29 cellular contexts compared by ENCODE assay signal in the genomic region with DNA sequence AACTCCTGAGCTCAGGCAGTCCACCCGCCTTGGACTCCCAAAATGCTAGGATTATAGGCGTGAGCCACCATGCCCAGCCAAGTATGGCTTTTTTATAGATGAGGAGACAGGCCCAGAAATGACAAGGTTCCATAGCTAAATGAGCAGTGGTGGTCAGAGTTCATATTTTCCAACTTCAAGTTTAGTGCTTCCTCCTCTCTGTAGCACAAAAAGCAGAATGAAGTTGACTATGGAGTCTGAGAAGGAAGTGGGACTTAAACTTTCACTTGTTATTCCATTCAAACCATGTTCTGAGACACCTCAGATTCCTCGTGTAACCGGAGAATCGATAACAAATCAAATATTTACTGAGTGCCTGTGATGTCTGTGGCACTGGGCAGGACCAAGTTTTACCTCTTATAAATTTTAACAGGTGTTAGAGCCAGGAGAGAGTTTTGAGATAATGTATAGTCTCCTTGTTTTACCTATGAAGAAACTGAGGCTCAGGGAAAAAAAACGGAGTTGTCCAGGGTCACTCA. TPM values are rescaled to one million over a fixed set of nuclear protein-coding genes. Genes with fewer than 3 reads are reported as not detected.
DNase-seq lines count a peak whose midpoint lies in the region; ATAC-seq and TF ChIP-seq lines count a peak whose summit lies in the region.
"Had no signal": no experiment of that assay in that cellular context is flagged by ENCODE, and none has a peak within 500 bp of the region (broad histone marks: within the 10 kb centered on the region; RNA-seq: fewer than 3 reads in every experiment).

No MANE protein-coding gene starts in this region.

- H3K4me3 ChIP-seq in body of pancreas = no peak overlapping the region
- peak overlapping the region in 1 of 2 donors; percentile 13 for H3K4me3 ChIP-seq in muscle layer of duodenum (ENCODE audit: low read depth in 1 of 2, low read length in 2 of 2)
- no peak overlapping the region for H3K4me3 ChIP-seq in gastroesophageal sphincter
- H3K4me3 ChIP-seq: adrenal gland, dorsolateral prefrontal cortex, hepatocyte, PC-9, prostate gland had no signal

- H3K27ac Mint-ChIP-seq in stimulated activated naive CD8-positive, alpha-beta T cell treated with anti-CD3 and anti-CD28 coated beads, Interleukin-15, Interleukin-2, amounts not matched to agents 100 ng/mL and 50 ng/mL, for 24 hours = peak overlapping the region; percentile 11
- peak overlapping the region in 1 of 2 donors; percentile 28 for H3K27ac Mint-ChIP-seq in stimulated activated naive CD8-positive, alpha-beta T cell treated with anti-CD3 and anti-CD28 coated beads, Interleukin-15, amount 100 ng/mL, for 72 hours
- H3K27ac Mint-ChIP-seq: activated CD8-positive, alpha-beta T cell treated with anti-CD3 and anti-CD28 coated beads for 36 hours; activated naive CD4-positive, alpha-beta T cell treated with anti-CD3 and anti-CD28 coated beads, Interleukin-2, amount 10 ng/mL, durations not matched to agents 7 days and 5 days; T-helper 1 cell treated with Interleukin-12 subunit alpha and Interleukin-12 subunit beta and Interleukin-4 antibody, amounts not matched to agents 30 μg/mL and 1 μg/mL, for 36 hours; type B pancreatic cell had no signal

- TF ChIP-seq EP300 in gastroesophageal sphincter (IDR thresholded peaks at IDR 0.05) = no peak

- intact Hi-C loops in body of pancreas (cut with DNase I) = no loop called here

- WGBS in body of pancreas, 2 donors = 37 to 41% methylated on average over 6 of the region's 6 CpGs
- WGBS in gastroesophageal sphincter (ENCODE audit: low coverage in 1 of 2), 2 donors = 86 to 91% methylated on average over 5 to 6 of the region's 6 CpGs

- no peak for DNase-seq in stimulated activated naive CD8-positive, alpha-beta T cell treated with anti-CD3 and anti-CD28 coated beads, Interleukin-15, amount 100 ng/mL, for 72 hours
- DNase-seq in body of pancreas (no peak), T1000 (lab: John Stamatoyannopoulos, UW) (no peak), NCI-H1436 (lab: John Stamatoyannopoulos, UW) (no peak)
- DNase-seq: activated CD8-positive, alpha-beta memory T cell treated with anti-CD3 and anti-CD28 coated beads, Interleukin-2, amount 50 U/mL, for 48 hours; activated CD8-positive, alpha-beta T cell treated with anti-CD3 and anti-CD28 coated beads for 36 hours; activated naive CD4-positive, alpha-beta T cell treated with anti-CD3 and anti-CD28 coated beads, Interleukin-2, amount 10 ng/mL, durations not matched to agents 7 days and 5 days; adrenal gland; DMS153; dorsolateral prefrontal cortex; HCEC 1CT; mammary epithelial cell; NCI-H146; NCI-H2107; PC-9; SK-N-SH; stimulated activated CD4-positive, alpha-beta T cell treated with anti-CD3 and anti-CD28 coated beads, Interleukin-12 subunit alpha, Interleukin-12 subunit beta, amount 100 ng/mL, for 4 hours; stimulated activated CD4-positive, alpha-beta T cell treated with anti-CD3 and anti-CD28 coated beads, Interleukin-2, amount 100 ng/mL, for 48 hours had no signal

- no peaks in the 10 kb centered on the region for H3K36me3 ChIP-seq in body of pancreas (replicated peaks in 1 of 2; ENCODE audit: insufficient read depth in 1 of 2, low read depth in 2 of 2)
- no peaks in the 10 kb centered on the region for H3K36me3 ChIP-seq in muscle layer of duodenum (ENCODE audit: control insufficient read depth in 1 of 2, insufficient read depth in 2 of 2, low read length in 2 of 2)
- no peaks in the 10 kb centered on the region for H3K36me3 ChIP-seq in gastroesophageal sphincter
- H3K36me3 ChIP-seq: adrenal gland, prostate gland had no signal

- TF ChIP-seq CTCF in body of pancreas (IDR thresholded peaks at IDR 0.05) = no peak
- no peak for TF ChIP-seq CTCF in gastroesophageal sphincter (IDR thresholded peaks at IDR 0.05)

- TF ChIP-seq POLR2A in body of pancreas (IDR thresholded peaks at IDR 0.05) (no peak), gastroesophageal sphincter (IDR thresholded peaks at IDR 0.05) (no peak)

- peaks cover 84% of the 10 kb centered on the region for H3K4me1 ChIP-seq in body of pancreas
- H3K4me1 ChIP-seq in muscle layer of duodenum (ENCODE audit: control insufficient read depth in 1 of 2, insufficient read depth in 2 of 2, low read length in 2 of 2) = peaks cover 15 to 18% of the 10 kb centered on the region in 2 donors
- H3K4me1 ChIP-seq in gastroesophageal sphincter = peaks cover 7 to 66% (median 17%) of the 10 kb centered on the region in 3 donors

- ATAC-seq in stimulated activated naive CD8-positive, alpha-beta T cell treated with anti-CD3 and anti-CD28 coated beads, Interleukin-15, amount 100 ng/mL, for 72 hours = no peak
- ATAC-seq in body of pancreas (no peak), GM18517 (IDR thresholded peaks at IDR 0.05; ENCODE audit: unreplicated experiment) (no peak), gastroesophageal sphincter (no peak)
- ATAC-seq: activated CD8-positive, alpha-beta T cell treated with anti-CD3 and anti-CD28 coated beads for 36 hours; Right ventricle myocardium inferior; sciatic nerve had no signal

- no peaks in the 10 kb centered on the region for H3K9me3 ChIP-seq in body of pancreas
- no peaks in the 10 kb centered on the region for H3K9me3 ChIP-seq in muscle layer of duodenum (ENCODE audit: control insufficient read depth in 1 of 2, low read length in 2 of 2)
- no peaks in the 10 kb centered on the region for H3K9me3 ChIP-seq in gastroesophageal sphincter
- H3K9me3 ChIP-seq: adrenal gland, prostate gland, SK-N-SH had no signal

- H3K27ac ChIP-seq in body of pancreas (peak overlapping the region in 3 of 4 donors; percentile 82 to 91 (median 83)), muscle layer of duodenum (ENCODE audit: low read length) (peak overlapping the region; percentile 33), gastroesophageal sphincter (no peak overlapping the region)
- H3K27ac ChIP-seq: adrenal gland, dorsolateral prefrontal cortex, hepatocyte, PC-9, prostate gland had no signal

- H3K36me3 Mint-ChIP-seq in stimulated activated naive CD8-positive, alpha-beta T cell treated with anti-CD3 and anti-CD28 coated beads, Interleukin-15, Interleukin-2, amounts not matched to agents 100 ng/mL and 50 ng/mL, for 24 hours (ENCODE audit: low read depth) = peaks cover 17% of the 10 kb centered on the region

- no peak overlapping the region for H3K4me3 Mint-ChIP-seq in stimulated activated naive CD8-positive, alpha-beta T cell treated with anti-CD3 and anti-CD28 coated beads, Interleukin-15, Interleukin-2, amounts not matched to agents 100 ng/mL and 50 ng/mL, for 24 hours
- H3K4me3 Mint-ChIP-seq in stimulated activated naive CD8-positive, alpha-beta T cell treated with anti-CD3 and anti-CD28 coated beads, Interleukin-15, amount 100 ng/mL, for 72 hours = no peak overlapping the region
- H3K4me3 Mint-ChIP-seq: activated CD8-positive, alpha-beta T cell treated with anti-CD3 and anti-CD28 coated beads for 36 hours; activated naive CD4-positive, alpha-beta T cell treated with anti-CD3 and anti-CD28 coated beads, Interleukin-2, amount 10 ng/mL, durations not matched to agents 7 days and 5 days; T-helper 1 cell treated with Interleukin-12 subunit alpha and Interleukin-12 subunit beta and Interleukin-4 antibody, amounts not matched to agents 30 μg/mL and 1 μg/mL, for 36 hours; type B pancreatic cell had no signal

- H3K27me3 Mint-ChIP-seq in stimulated activated naive CD8-positive, alpha-beta T cell treated with anti-CD3 and anti-CD28 coated beads, Interleukin-15, Interleukin-2, amounts not matched to agents 100 ng/mL and 50 ng/mL, for 24 hours = no peaks in the 10 kb centered on the region
- H3K27me3 Mint-ChIP-seq in stimulated activated naive CD8-positive, alpha-beta T cell treated with anti-CD3 and anti-CD28 coated beads, Interleukin-15, amount 100 ng/mL, for 72 hours = no peaks in the 10 kb centered on the region
- H3K27me3 Mint-ChIP-seq: activated CD8-positive, alpha-beta T cell treated with anti-CD3 and anti-CD28 coated beads for 36 hours; activated naive CD4-positive, alpha-beta T cell treated with anti-CD3 and anti-CD28 coated beads, Interleukin-2, amount 10 ng/mL, durations not matched to agents 7 days and 5 days; type B pancreatic cell had no signal

- H3K27me3 ChIP-seq in body of pancreas (no peaks in the 10 kb centered on the region), muscle layer of duodenum (ENCODE audit: low read depth, low read length) (no peaks in the 10 kb centered on the region), gastroesophageal sphincter (no peaks in the 10 kb centered on the region)
- H3K27me3 ChIP-seq: adrenal gland, dorsolateral prefrontal cortex, hepatocyte had no signal

- no peaks in the 10 kb centered on the region for H3K9me3 Mint-ChIP-seq in stimulated activated naive CD8-positive, alpha-beta T cell treated with anti-CD3 and anti-CD28 coated beads, Interleukin-15, Interleukin-2, amounts not matched to agents 100 ng/mL and 50 ng/mL, for 24 hours
- no peaks in the 10 kb centered on the region for H3K9me3 Mint-ChIP-seq in stimulated activated naive CD8-positive, alpha-beta T cell treated with anti-CD3 and anti-CD28 coated beads, Interleukin-15, amount 100 ng/mL, for 72 hours
- H3K9me3 Mint-ChIP-seq: activated CD8-positive, alpha-beta T cell treated with anti-CD3 and anti-CD28 coated beads for 36 hours; activated naive CD4-positive, alpha-beta T cell treated with anti-CD3 and anti-CD28 coated beads, Interleukin-2, amount 10 ng/mL, durations not matched to agents 7 days and 5 days; brain; T-helper 1 cell treated with Interleukin-12 subunit alpha and Interleukin-12 subunit beta and Interleukin-4 antibody, amounts not matched to agents 30 μg/mL and 1 μg/mL, for 36 hours; type B pancreatic cell had no signal

- peaks cover 50% of the 10 kb centered on the region for H3K4me1 Mint-ChIP-seq in stimulated activated naive CD8-positive, alpha-beta T cell treated with anti-CD3 and anti-CD28 coated beads, Interleukin-15, Interleukin-2, amounts not matched to agents 100 ng/mL and 50 ng/mL, for 24 hours (ENCODE audit: low read depth)
- peaks cover 64% of the 10 kb centered on the region for H3K4me1 Mint-ChIP-seq in stimulated activated naive CD8-positive, alpha-beta T cell treated with anti-CD3 and anti-CD28 coated beads, Interleukin-15, amount 100 ng/mL, for 72 hours

RNA-seq across cellular contexts. Expression of a gene that starts 3.0 kb away (rescaled TPM):
- 10 to 100 TPM; 27.5 to 79.8 TPM for total RNA-seq in body of pancreas
- total RNA-seq in gastroesophageal sphincter = 10 to 100 TPM; 13.4 to 19.1 (median 15.9) TPM

RNA-seq across cellular contexts. Expression of a gene that starts 55.1 kb away (rescaled TPM):
- total RNA-seq in body of pancreas = 10 to 100 TPM; 11.5 to 20.8 TPM
- 10 to 100 TPM; 47.9 to 66.9 (median 62.5) TPM for total RNA-seq in gastroesophageal sphincter

Comparison
In these comparisons a context has a peak if more than half of its experiments do, and no peak if none do; other contexts are left out.
1. H3K27ac ChIP-seq: peak in body of pancreas (3 of 4) and muscle layer of duodenum (single experiment); none in gastroesophageal sphincter (0 of 4).